ENCODE assay signal across 11 cellular contexts in the genomic region with DNA sequence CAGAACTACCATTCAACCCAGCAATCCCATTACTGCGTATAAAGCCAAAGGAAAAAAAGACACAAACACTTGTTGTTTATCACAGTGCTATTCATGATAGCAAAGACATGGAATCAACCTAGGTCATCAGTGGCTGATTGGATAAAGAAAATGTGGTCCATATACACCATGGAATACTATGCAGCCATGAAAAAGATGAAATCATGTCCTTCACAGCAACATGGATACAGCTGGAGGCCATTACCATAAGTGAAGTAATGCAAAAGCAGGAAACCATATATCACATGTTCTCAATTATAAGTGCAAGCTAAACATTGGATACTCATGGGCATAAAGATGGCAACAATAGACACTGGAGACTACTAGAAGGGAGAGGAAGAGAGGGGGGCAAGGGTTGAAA.
"Had no signal": no experiment of that assay in that cellular context is flagged by ENCODE, and none has a peak within 500 bp of the region (broad histone marks: within the 10 kb centered on the region; RNA-seq: fewer than 3 reads in every experiment).

No MANE protein-coding gene starts in this region.

- H3K9ac ChIP-seq: GM23248 had no signal

- H3K9me3 ChIP-seq: HAP-1 had no signal

- H3K4me2 ChIP-seq: GM23338 had no signal

- H3K27ac Mint-ChIP-seq: GM23338, H9, HFFc6 had no signal

- ATAC-seq: GM23338, HCT116 had no signal

- H3K4me3 Mint-ChIP-seq: GM23338, H9, HFFc6 had no signal

- DNase-seq: GM23248, GOT3, H7, H9, HCEC 1CT, HFFc6 had no signal

- H3K4me3 ChIP-seq: GM23248, GM23338, HAP-1 had no signal

- H3K9me3 Mint-ChIP-seq: H9, HFFc6 had no signal

- H2AFZ ChIP-seq: GM23248, GM23338 had no signal

- FAIRE-seq: H1, H54 had no signal

- H3K4me1 ChIP-seq: HAP-1 had no signal

- H3K36me3 ChIP-seq: HAP-1 had no signal

- H3K27ac ChIP-seq: GM23248 had no signal
